In genomic region chr12:57441393-57441792, GRCh38 we compare ENCODE assay signal across 19 cellular contexts. TPM values are rescaled to one million over a fixed set of nuclear protein-coding genes. Genes with fewer than 3 reads are reported as not detected.
"Had no signal": no experiment of that assay in that cellular context is flagged by ENCODE, and none has a peak within 500 bp of the region (broad histone marks: within the 10 kb centered on the region; RNA-seq: fewer than 3 reads in every experiment).

No MANE protein-coding gene starts in this region.

RNA-seq across cellular contexts. Expression of gene INHBC, which starts 6.8 kb away (rescaled TPM):
- total RNA-seq: activated naive CD4-positive, alpha-beta T cell treated with anti-CD3 and anti-CD28 coated beads for 36 hours; activated naive CD4-positive, alpha-beta T cell treated with anti-CD3 and anti-CD28 coated beads, Interleukin-2, amount 50 U/mL, for 72 hours; activated naive CD8-positive, alpha-beta T cell treated with anti-CD3 and anti-CD28 coated beads for 36 hours; activated T-cell treated with anti-CD3 and anti-CD28 coated beads, Interleukin-2, amount 50 U/mL, for 72 hours; activated T-helper 1 cell treated with anti-CD3 and anti-CD28 coated beads, Interleukin-12 subunit alpha, Interleukin-12 subunit beta, Interleukin-2, Interleukin-4 antibody, amounts not matched to agents 30 ng/mL and 10 ng/mL and 1 ng/mL, durations not matched to agents 14 hours and 24 hours and 36 hours; activated T-helper 17 cell treated with anti-CD3 and anti-CD28 coated beads, Interleukin-2, amount 50 U/mL, for 72 hours; adrenal gland; aorta; ascending aorta; astrocyte; body of pancreas; breast epithelium; bronchial epithelial cell; cardiac septum; cerebellum; chondrocyte had no signal
- polyA plus RNA-seq: adrenal gland, aorta, cardiac muscle cell had no signal

RNA-seq across cellular contexts. Expression of gene INHBE, which starts 13.7 kb away (rescaled TPM):
- total RNA-seq: activated naive CD8-positive, alpha-beta T cell treated with anti-CD3 and anti-CD28 coated beads, Interleukin-2, amount 10 ng/mL, durations not matched to agents 7 days and 5 days; activated T-helper 17 cell treated with anti-CD3 and anti-CD28 coated beads, Interleukin-2, amount 50 U/mL, for 72 hours; adrenal gland; aorta; ascending aorta; body of pancreas; breast epithelium; cerebellum had no signal
- polyA plus RNA-seq: adipose tissue, adrenal gland, aorta had no signal

RNA-seq across cellular contexts. Expression of gene GLI1, which starts 18.2 kb away (rescaled TPM):
- total RNA-seq: activated naive CD4-positive, alpha-beta T cell treated with anti-CD3 and anti-CD28 coated beads for 36 hours had no signal

RNA-seq across cellular contexts. Expression of gene ARHGAP9, which starts 38.3 kb away (rescaled TPM):
- total RNA-seq: bronchial epithelial cell had no signal
- polyA plus RNA-seq: cardiac muscle cell had no signal
